2 cellular contexts compared by ENCODE assay signal in the genomic region with DNA sequence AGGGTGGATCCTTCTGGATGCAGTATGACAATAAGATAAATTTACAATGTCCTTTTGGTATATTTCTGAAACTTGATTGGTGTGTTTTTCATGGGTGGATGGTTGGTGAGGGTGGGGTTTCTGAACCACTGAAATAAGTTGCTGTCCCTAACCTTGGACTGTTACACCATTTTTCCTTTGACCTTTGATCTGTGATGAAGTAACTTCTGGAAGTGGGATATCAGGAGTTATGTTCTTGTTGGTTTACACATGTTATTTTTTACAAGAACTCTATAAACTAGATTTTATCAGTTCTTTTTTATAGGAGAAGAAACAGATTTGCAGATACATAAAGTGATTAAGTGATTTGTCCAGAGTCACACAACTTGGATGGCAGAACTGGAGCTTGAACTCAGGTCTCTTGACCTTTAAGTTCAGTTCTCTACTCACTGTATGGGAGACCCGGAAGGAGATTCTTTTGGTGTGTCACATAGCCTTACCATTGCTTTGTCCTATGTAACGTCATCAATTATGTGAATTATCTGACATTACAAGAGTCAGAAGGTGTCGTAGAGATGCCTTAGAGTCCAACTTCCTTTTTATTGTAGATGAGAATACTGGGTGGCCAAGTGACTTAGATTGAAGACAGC. TPM values are rescaled to one million over a fixed set of nuclear protein-coding genes. Genes with fewer than 3 reads are reported as not detected.
"Had no signal": no experiment of that assay in that cellular context is flagged by ENCODE, and none has a peak within 500 bp of the region (broad histone marks: within the 10 kb centered on the region; RNA-seq: fewer than 3 reads in every experiment).

No MANE protein-coding gene starts in this region.

RNA-seq across cellular contexts. Expression of gene GGT5, which starts 47.4 kb away (rescaled TPM):
- total RNA-seq: activated CD4-positive, alpha-beta memory T cell treated with anti-CD3 and anti-CD28 coated beads, Interleukin-2, amount 10 ng/mL, durations not matched to agents 7 days and 5 days; T-helper 17 cell had no signal
